8 cellular contexts compared by ENCODE assay signal in the genomic region with DNA sequence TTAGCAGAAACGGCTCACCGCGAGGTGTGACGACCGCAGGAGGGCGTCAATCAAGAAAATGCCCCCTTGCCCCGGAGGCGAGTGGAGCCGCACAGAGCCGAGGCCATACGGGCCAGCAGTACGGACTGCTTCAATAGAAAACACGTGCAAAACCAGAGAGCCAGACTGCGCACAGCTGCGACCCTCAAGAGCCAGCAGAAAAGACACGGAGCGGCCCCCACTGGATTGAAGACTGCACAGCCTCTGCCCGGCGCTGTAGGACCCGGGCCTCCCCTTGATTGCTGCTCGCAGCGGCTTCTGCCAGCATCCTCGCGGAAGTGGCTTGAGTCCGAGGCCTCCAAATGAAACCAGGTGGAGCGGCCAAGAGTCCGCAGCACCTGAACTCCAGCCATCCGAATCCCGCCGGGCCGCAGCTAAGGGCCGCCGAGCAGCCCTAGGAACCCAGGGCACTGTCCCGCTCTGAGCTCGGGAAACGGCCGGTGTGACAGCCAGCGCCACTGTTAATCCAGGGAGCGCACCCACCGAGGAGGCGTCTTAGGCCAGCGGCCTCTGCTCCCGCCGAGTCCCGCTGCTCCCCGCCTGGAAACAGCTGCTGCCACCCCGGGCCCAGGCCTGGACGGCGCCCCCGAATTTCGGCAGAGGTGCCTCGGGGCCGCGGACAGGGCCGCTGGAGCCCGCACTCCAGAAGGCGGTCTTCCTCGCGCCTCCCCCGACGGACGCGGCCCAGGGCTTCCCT.
DNase-seq lines count a peak whose midpoint lies in the region; ATAC-seq, FAIRE-seq and TF ChIP-seq lines count a peak whose summit lies in the region.

No MANE protein-coding gene starts in this region.

- peak; percentile 19 for ATAC-seq in GM18861 (IDR thresholded peaks at IDR 0.05; ENCODE audit: unreplicated experiment)

- H3K4me3 ChIP-seq in fibroblast of pulmonary artery (replicated peaks; ENCODE audit: low read depth, low read length), result peak overlapping the region; percentile 61

- H3K27ac Mint-ChIP-seq in nephron progenitor cell, result no peak overlapping the region

- H3K4me1 Mint-ChIP-seq in nephron progenitor cell, result peaks cover 10% of the 10 kb centered on the region

- DNase-seq in AG08396 (ENCODE audit: low spot score), result peak; percentile 45
- DNase-seq in HTR-8/SVneo (ENCODE audit: insufficient read length, low spot score), result peak; percentile 25
- DNase-seq in UCSD-AML1 (lab: John Stamatoyannopoulos, UW; ENCODE audit: unreplicated experiment), result peak; percentile 66
- peak; percentile 44 for DNase-seq in fibroblast of pulmonary artery (ENCODE audit: low read depth)
- peak; percentile 56 for DNase-seq in nephron progenitor cell
- DNase-seq in COLO829 (ENCODE audit: low spot score), result no peak
- DNase-seq in GM13977 (ENCODE audit: low spot score), result no peak

- FAIRE-seq in HTR-8/SVneo (lab: Jason Lieb, UNC), result no peak

- peak overlapping the region; percentile 56 for H3K4me3 Mint-ChIP-seq in nephron progenitor cell

- TF ChIP-seq CTCF in fibroblast of pulmonary artery (IDR thresholded peaks at IDR 0.05; ENCODE audit: low read length, missing control alignments) (peak; percentile 20), nephron progenitor cell (IDR thresholded peaks at IDR 0.05) (no peak), GM13977 (IDR thresholded peaks at IDR 0.05; ENCODE audit: extremely low read depth, insufficient read depth, missing control alignments) (no peak)

- no peaks in the 10 kb centered on the region for H3K36me3 Mint-ChIP-seq in nephron progenitor cell (ENCODE audit: low read depth)

- H3K27me3 Mint-ChIP-seq in nephron progenitor cell (ENCODE audit: low read depth, poor library complexity), result peaks cover 93% of the 10 kb centered on the region

- H3K9me3 Mint-ChIP-seq in nephron progenitor cell, result peaks cover 42% of the 10 kb centered on the region

- in situ Hi-C loops in GM13977 (cut with MboI; ENCODE audit: low pct_unique_long_range_greater_than_20kb, low sequenced_read_pairs, unreplicated experiment), result no loop called here

Comparison
In these comparisons a context has a peak if more than half of its experiments do, and no peak if none do; other contexts are left out.
1. DNase-seq: peak in AG08396 (single experiment), HTR-8/SVneo (single experiment), UCSD-AML1 (single experiment), fibroblast of pulmonary artery (single experiment) and nephron progenitor cell (single experiment); none in COLO829 (single experiment) and GM13977 (single experiment).